15 cellular contexts compared by ENCODE assay signal in the genomic region with DNA sequence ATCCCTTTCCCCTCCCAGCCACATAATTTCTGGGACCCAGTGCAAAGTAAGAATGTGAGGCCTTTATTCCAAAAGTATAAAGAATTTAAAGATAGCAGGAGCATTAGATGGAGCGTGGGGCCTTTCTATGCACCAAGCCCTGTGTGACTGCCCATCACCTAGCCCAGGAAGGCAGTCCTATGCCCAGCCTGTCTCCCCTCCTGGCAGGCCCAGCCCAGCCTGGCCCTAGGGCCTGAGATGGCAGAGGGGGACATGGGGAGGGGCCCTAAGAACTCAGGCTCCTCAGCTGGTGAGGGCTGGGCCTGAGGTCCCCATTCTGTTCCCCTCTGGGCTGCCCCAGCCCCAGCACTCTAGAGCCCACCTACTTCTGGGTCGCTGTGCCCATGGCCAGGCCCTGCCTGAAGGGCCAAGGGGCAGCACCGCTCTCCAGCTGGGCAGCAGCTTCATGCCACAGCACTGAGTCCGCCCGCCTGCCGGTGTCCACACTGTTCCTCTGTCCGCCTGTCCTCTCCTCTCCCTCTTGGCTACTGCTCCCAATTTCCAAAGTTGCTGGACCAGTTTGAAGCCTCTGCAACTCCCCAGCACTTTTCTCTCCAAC. TPM values are rescaled to one million over a fixed set of nuclear protein-coding genes. Genes with fewer than 3 reads are reported as not detected.
DNase-seq lines count a peak whose midpoint lies in the region; ATAC-seq and TF ChIP-seq lines count a peak whose summit lies in the region.
"Had no signal": no experiment of that assay in that cellular context is flagged by ENCODE, and none has a peak within 500 bp of the region (broad histone marks: within the 10 kb centered on the region; RNA-seq: fewer than 3 reads in every experiment).

No MANE protein-coding gene starts in this region.

- H3K27me3 Mint-ChIP-seq in CD8-positive, alpha-beta T cell (ENCODE audit: low read depth), result no peaks in the 10 kb centered on the region

- POLR2A ChIA-PET in CD8-positive, alpha-beta T cell (lab: Charles Lee), result interaction anchor here (2.1 kb wide), 1 partner anchor 42 kb away, joined by 5 read pairs; a partner anchor contains a TSS

- DNase-seq in CD8-positive, alpha-beta T cell, result no peak
- DNase-seq in LNCaP clone FGC (ENCODE audit: low read depth), result no peak
- peak; percentile 58 for DNase-seq in coronary artery (ENCODE audit: low spot score)
- DNase-seq in HuH-7 (ENCODE audit: low spot score), result no peak
- DNase-seq in putamen (ENCODE audit: low spot score), result no peak
- no peak for DNase-seq in GM20000 (ENCODE audit: low spot score)
- DNase-seq: activated naive CD4-positive, alpha-beta T cell; DMS 273 treated with DMSO at 0.1 percent for 48 hours; effector memory CD4-positive, alpha-beta T cell; NCI-H524; stimulated activated CD4-positive, alpha-beta T cell treated with anti-CD3 and anti-CD28 coated beads, Interleukin-2, amount 100 ng/mL, for 48 hours had no signal

- no peaks in the 10 kb centered on the region for H3K9me3 Mint-ChIP-seq in CD8-positive, alpha-beta T cell

- H3K36me3 Mint-ChIP-seq in CD8-positive, alpha-beta T cell, result no peaks in the 10 kb centered on the region

- H3K27me3 ChIP-seq in CD8-positive, alpha-beta T cell (ENCODE audit: insufficient read depth, low read length), result no peaks in the 10 kb centered on the region
- no peaks in the 10 kb centered on the region for H3K27me3 ChIP-seq in parathyroid adenoma (ENCODE audit: control insufficient read depth, insufficient read depth, low read length)
- H3K27me3 ChIP-seq: tibial nerve had no signal

- no peak overlapping the region for H3K4me3 ChIP-seq in CD8-positive, alpha-beta T cell (ENCODE audit: low read depth, low read length)
- H3K4me3 ChIP-seq in LNCaP clone FGC (ENCODE audit: low read depth, low read length) (0 out of 2 replicates have a peak overlapping the region, but pooled peaks have one; percentile 22), coronary artery (no peak overlapping the region), parathyroid adenoma (ENCODE audit: low read depth, low read length) (no peak overlapping the region)

- no peak for TF ChIP-seq CTCF in CD8-positive, alpha-beta T cell (IDR thresholded peaks at IDR 0.05)
- TF ChIP-seq CTCF in LNCaP clone FGC (IDR thresholded peaks at IDR 0.05; ENCODE audit: control insufficient read depth, extremely low read depth, insufficient read depth), result no peak
- TF ChIP-seq CTCF in coronary artery (IDR thresholded peaks at IDR 0.05), result no peak
- no peak for TF ChIP-seq CTCF in parathyroid adenoma (IDR thresholded peaks at IDR 0.05)
- no peak for TF ChIP-seq CTCF in GM20000 (IDR thresholded peaks at IDR 0.05; ENCODE audit: extremely low read depth, missing control alignments)

- H3K27ac Mint-ChIP-seq in CD8-positive, alpha-beta T cell, result peak overlapping the region; percentile 88

- H3K4me2 ChIP-seq in parathyroid adenoma (ENCODE audit: low read length), result no peak overlapping the region

- H3K9ac ChIP-seq in parathyroid adenoma, result no peak overlapping the region

- H3K27ac ChIP-seq in CD8-positive, alpha-beta T cell (ENCODE audit: low read depth, low read length), result no peak overlapping the region
- peak overlapping the region in 1 of 2 donors; percentile 60 for H3K27ac ChIP-seq in coronary artery
- no peak overlapping the region for H3K27ac ChIP-seq in parathyroid adenoma

- intact Hi-C loops in CD8-positive, alpha-beta T cell (cut with DNase I, micrococcal nuclease), result no loop called here

- peak overlapping the region; percentile 73 for H2AFZ ChIP-seq in parathyroid adenoma

- ATAC-seq in CD8-positive, alpha-beta T cell, result no peak
- no peak for ATAC-seq in SK-N-SH treated with all-trans-retinoic acid at 6 μM for 48 hours

- peaks cover 4% of the 10 kb centered on the region for H3K79me2 ChIP-seq in parathyroid adenoma

- CTCF ChIA-PET in CD8-positive, alpha-beta T cell (lab: Charles Lee), result interaction anchor here (0.7 to 2.2 kb wide), 2 partner anchors 12 to 91 kb away, joined by 3 to 7 read pairs; a partner anchor contains a TSS

- H3K4me3 Mint-ChIP-seq in CD8-positive, alpha-beta T cell, result peak overlapping the region; percentile 86

- H3K4me1 Mint-ChIP-seq in CD8-positive, alpha-beta T cell (ENCODE audit: low read depth), result peaks cover 41% of the 10 kb centered on the region

- no peaks in the 10 kb centered on the region for H3K9me3 ChIP-seq in CD8-positive, alpha-beta T cell (ENCODE audit: low read length)
- no peaks in the 10 kb centered on the region for H3K9me3 ChIP-seq in parathyroid adenoma (ENCODE audit: control insufficient read depth, low read length)
- H3K9me3 ChIP-seq: tibial nerve had no signal

- no peaks in the 10 kb centered on the region for H3K36me3 ChIP-seq in CD8-positive, alpha-beta T cell (ENCODE audit: insufficient read depth, low read length)
- H3K36me3 ChIP-seq in parathyroid adenoma (ENCODE audit: control insufficient read depth, insufficient read depth, low read length), result no peaks in the 10 kb centered on the region
- H3K36me3 ChIP-seq: tibial nerve had no signal

- H3K4me1 ChIP-seq in CD8-positive, alpha-beta T cell (ENCODE audit: insufficient read depth, low read length), result peaks cover 7% of the 10 kb centered on the region
- peaks cover 23% of the 10 kb centered on the region for H3K4me1 ChIP-seq in parathyroid adenoma

TF ChIP-seq in SK-N-SH treated with all-trans-retinoic acid at 6 μM for 48 hours, 23 proteins besides CTCF, POLR2A, EP300 and RAD21:
- TF ChIP-seq TOX (CRISPR knock-in tag; IDR thresholded peaks at IDR 0.05; ENCODE audit: borderline replicate concordance), result no peak
- TF ChIP-seq TCF4 (CRISPR knock-in tag; IDR thresholded peaks at IDR 0.05; ENCODE audit: borderline replicate concordance), result no peak
- no peak for TF ChIP-seq ZFP30 (CRISPR knock-in tag; IDR thresholded peaks at IDR 0.05)
- no peak for TF ChIP-seq ZC3H10 (CRISPR knock-in tag; IDR thresholded peaks at IDR 0.05)

RNA-seq across cellular contexts. Expression of a gene that starts 1.0 kb away (rescaled TPM):
- not detected for total RNA-seq in CD8-positive, alpha-beta T cell
- total RNA-seq: LHCN-M2, tibial nerve had no signal

RNA-seq across cellular contexts. Expression of a gene that starts 5.6 kb away (rescaled TPM):
- 1 to 10 TPM; 1.5 to 2.1 TPM for total RNA-seq in CD8-positive, alpha-beta T cell
- total RNA-seq: LHCN-M2 had no signal

RNA-seq across cellular contexts. Expression of a gene that starts 10.8 kb away (rescaled TPM):
- under 1 TPM; 0.39 to 0.41 TPM for total RNA-seq in CD8-positive, alpha-beta T cell

RNA-seq across cellular contexts. Expression of a gene that starts 19.8 kb away (rescaled TPM):
- total RNA-seq in CD8-positive, alpha-beta T cell, result 1 to 10 TPM; 2.2 to 3.0 TPM

RNA-seq across cellular contexts. Expression of a gene that starts 42.4 kb away (rescaled TPM):
- 100 to 1,000 TPM; 173 to 179 TPM for total RNA-seq in CD8-positive, alpha-beta T cell
